Comparison of ENCODE assay signal across 8 cellular contexts in genomic region chr19:10603084-10603872, GRCh38. TPM values are rescaled to one million over a fixed set of nuclear protein-coding genes. Genes with fewer than 3 reads are reported as not detected.
DNase-seq lines count a peak whose midpoint lies in the region; ATAC-seq and TF ChIP-seq lines count a peak whose summit lies in the region.

No MANE protein-coding gene starts in this region.

- H3K27ac ChIP-seq in mesenchymal stem cell (ENCODE audit: low read length, poor library complexity, severe bottlenecking) = peak overlapping the region; percentile 35

- peak overlapping the region; percentile 74 for H4K8ac ChIP-seq in mesenchymal stem cell (ENCODE audit: low read length)

- DNase-seq in D341Med (ENCODE audit: low spot score) (peak; percentile 48), chondrocyte (ENCODE audit: low spot score) (no peak), mesenchymal stem cell (peak; percentile 17), NCI-H446 (lab: John Stamatoyannopoulos, UW) (no peak), midbrain (lab: John Stamatoyannopoulos, UW) (no peak)
- DNase-seq in activated CD4-positive, CD25-positive, alpha-beta regulatory T cell (lab: John Stamatoyannopoulos, UW) = peak; percentile 44 to 76 (median 64)
- DNase-seq in stimulated activated CD8-positive, alpha-beta memory T cell treated with anti-CD3 and anti-CD28 coated beads, Interleukin-4, amount 100 ng/mL, for 24 hours (ENCODE audit: low read depth) = peak; percentile 67

- peak overlapping the region; percentile 98 to 100 for H3K18ac ChIP-seq in mesenchymal stem cell (ENCODE audit: low read depth in 1 of 2, low read length in 2 of 2)

- H2AK5ac ChIP-seq in mesenchymal stem cell (ENCODE audit: low read length, severe bottlenecking) = peak overlapping the region; percentile 15

- peak overlapping the region; percentile 89 for H3K4me3 Mint-ChIP-seq in chondrocyte (ENCODE audit: unreplicated experiment)

- peaks cover 25% of the 10 kb centered on the region for H3K79me1 ChIP-seq in mesenchymal stem cell (replicated peaks; ENCODE audit: low read length, poor library complexity, severe bottlenecking)

- H3K4ac ChIP-seq in mesenchymal stem cell (ENCODE audit: low read depth in 1 of 2, low read length in 2 of 2) = peak overlapping the region; percentile 39 to 91

- H3K4me1 ChIP-seq in mesenchymal stem cell (ENCODE audit: control insufficient read depth, insufficient read depth, low read depth, low read length) = peaks cover 14% of the 10 kb centered on the region

- H2BK15ac ChIP-seq in mesenchymal stem cell (ENCODE audit: low read depth, poor library complexity, severe bottlenecking) = peak overlapping the region; percentile 90

- H3K9me3 Mint-ChIP-seq in chondrocyte (ENCODE audit: low read depth) = no peaks in the 10 kb centered on the region

- peak overlapping the region; percentile 92 to 100 for H3K4me3 ChIP-seq in mesenchymal stem cell (ENCODE audit: insufficient read depth in 1 of 2, low read depth in 1 of 2, low read length in 2 of 2)

- peak overlapping the region; percentile 80 for H3K4me2 ChIP-seq in mesenchymal stem cell (ENCODE audit: low read length, poor library complexity, severe bottlenecking)

- H3K27me3 Mint-ChIP-seq in chondrocyte (ENCODE audit: low read depth) = no peaks in the 10 kb centered on the region

- H3K9ac ChIP-seq in mesenchymal stem cell (ENCODE audit: low read length) = peak overlapping the region; percentile 95

- peak overlapping the region; percentile 39 for H2BK5ac ChIP-seq in mesenchymal stem cell (ENCODE audit: low read depth, low read length, poor library complexity, severe bottlenecking)

- H3K14ac ChIP-seq in mesenchymal stem cell (ENCODE audit: low read length in 2 of 2) = peak overlapping the region; percentile 43 to 73

- H3K4me1 Mint-ChIP-seq in chondrocyte (ENCODE audit: low read depth) = peaks cover 21% of the 10 kb centered on the region

- no peaks in the 10 kb centered on the region for H3K36me3 ChIP-seq in mesenchymal stem cell (ENCODE audit: control insufficient read depth in 1 of 2, insufficient read depth in 2 of 2, low read depth in 1 of 2, low read length in 2 of 2)

- peak overlapping the region in 1 of 2 experiments; percentile 86 for H2BK12ac ChIP-seq in mesenchymal stem cell (ENCODE audit: low read length in 2 of 2)

- H3K23ac ChIP-seq in mesenchymal stem cell (ENCODE audit: low read length in 2 of 2) = peak overlapping the region in 1 of 2 experiments; percentile 90

- H3K27ac Mint-ChIP-seq in chondrocyte (ENCODE audit: unreplicated experiment) = peak overlapping the region; percentile 98

- H3K36me3 Mint-ChIP-seq in chondrocyte (ENCODE audit: low read depth) = peaks cover 2% of the 10 kb centered on the region

- H3K27me3 ChIP-seq in mesenchymal stem cell (ENCODE audit: control insufficient read depth in 1 of 2, insufficient read depth in 1 of 2, low read length in 2 of 2) = peaks cover 6 to 7% of the 10 kb centered on the region in 2 experiments

- 14% methylated on average over 18 of the region's 19 CpGs for WGBS in mesenchymal stem cell

- peak; percentile 13 for TF ChIP-seq CTCF in chondrocyte (IDR thresholded peaks at IDR 0.05)

- no peaks in the 10 kb centered on the region for H3K9me3 ChIP-seq in mesenchymal stem cell (ENCODE audit: control insufficient read depth, low read length)

- peak; percentile 54 for ATAC-seq in HG03108 (IDR thresholded peaks at IDR 0.05; ENCODE audit: unreplicated experiment)

- H4K91ac ChIP-seq in mesenchymal stem cell (ENCODE audit: low read length) = peak overlapping the region; percentile 57

- peak overlapping the region; percentile 42 for H2BK120ac ChIP-seq in mesenchymal stem cell (ENCODE audit: low read depth, low read length)

- H2AFZ ChIP-seq in mesenchymal stem cell (ENCODE audit: low read depth, low read length) = peak overlapping the region; percentile 8

RNA-seq across cellular contexts. Expression of gene AP1M2, which starts 16.2 kb away (rescaled TPM):
- 0.45 TPM in 1 of 3 replicates, not detected in the others for total RNA-seq in chondrocyte
- polyA plus RNA-seq in mesenchymal stem cell (2013, experiment 1 of 2) = 1.3 TPM
- polyA plus RNA-seq in mesenchymal stem cell (2013, experiment 2 of 2) = 2.3 TPM

RNA-seq across cellular contexts. Expression of gene SLC44A2, which starts 22.1 kb away (rescaled TPM):
- 132 to 223 TPM (median 220 TPM) in 3 replicates for total RNA-seq in chondrocyte
- 140 TPM for polyA plus RNA-seq in mesenchymal stem cell (2013, experiment 1 of 2)
- polyA plus RNA-seq in mesenchymal stem cell (2013, experiment 2 of 2) = 144 TPM

RNA-seq across cellular contexts. Expression of gene CDKN2D, which starts 34.5 kb away (rescaled TPM):
- 8.3 to 12.0 TPM (median 10.4 TPM) in 3 replicates for total RNA-seq in chondrocyte
- polyA plus RNA-seq in mesenchymal stem cell (2013, experiment 1 of 2) = 6.9 TPM
- polyA plus RNA-seq in mesenchymal stem cell (2013, experiment 2 of 2) = 6.6 TPM

RNA-seq across cellular contexts. Expression of gene KRI1, which starts 37.5 kb away (rescaled TPM):
- 14.2 to 16.1 TPM (median 15.4 TPM) in 3 replicates for total RNA-seq in chondrocyte
- 12.8 TPM for polyA plus RNA-seq in mesenchymal stem cell (2013, experiment 1 of 2)
- polyA plus RNA-seq in mesenchymal stem cell (2013, experiment 2 of 2) = 12.4 TPM

RNA-seq across cellular contexts. Expression of gene ILF3, which starts 50.9 kb away (rescaled TPM):
- 156 to 234 TPM (median 171 TPM) in 3 replicates for total RNA-seq in chondrocyte
- polyA plus RNA-seq in mesenchymal stem cell (2013, experiment 1 of 2) = 127 TPM
- 122 TPM for polyA plus RNA-seq in mesenchymal stem cell (2013, experiment 2 of 2)

Comparison
In these comparisons a context has a peak if more than half of its experiments do, and no peak if none do; other contexts are left out.
1. DNase-seq: peak in D341Med (single experiment), activated CD4-positive, CD25-positive, alpha-beta regulatory T cell (4 of 4), mesenchymal stem cell (single experiment) and stimulated activated CD8-positive, alpha-beta memory T cell treated with anti-CD3 and anti-CD28 coated beads, Interleukin-4, amount 100 ng/mL, for 24 hours (single experiment); none in chondrocyte (single experiment), NCI-H446 (0 of 2) and midbrain (single experiment).